In genomic region chr12:112839386-112839972, GRCh38 we compare ENCODE assay signal across 13 cellular contexts. TPM values are rescaled to one million over a fixed set of nuclear protein-coding genes. Genes with fewer than 3 reads are reported as not detected.
A peak's percentile ranks its signal among the peaks of the same experiment; 100 is the strongest.
DNase-seq lines count a peak whose midpoint lies in the region; ATAC-seq and TF ChIP-seq lines count a peak whose summit lies in the region.
"Had no signal": no experiment of that assay in that cellular context is flagged by ENCODE, and none has a peak within 500 bp of the region (broad histone marks: within the 10 kb centered on the region; RNA-seq: fewer than 3 reads in every experiment).

No MANE protein-coding gene starts in this region.

- no peak overlapping the region for H3K9ac ChIP-seq in MM.1S (ENCODE audit: low read length)

- ATAC-seq in T-helper 17 cell, result no peak
- ATAC-seq: activated CD4-positive, alpha-beta T cell treated with anti-CD3 and anti-CD28 coated beads for 36 hours; stimulated activated naive CD8-positive, alpha-beta T cell treated with anti-CD3 and anti-CD28 coated beads, Interleukin-15, Interleukin-2, amounts not matched to agents 100 U/mL and 50 U/mL, for 24 hours had no signal

- peaks cover 2% of the 10 kb centered on the region for H3K36me3 Mint-ChIP-seq in T-helper 17 cell (ENCODE audit: low read depth)
- H3K36me3 Mint-ChIP-seq in activated naive CD4-positive, alpha-beta T cell treated with anti-CD3 and anti-CD28 coated beads, Interleukin-2, amount 10 ng/mL, durations not matched to agents 7 days and 5 days, result no peaks in the 10 kb centered on the region
- H3K36me3 Mint-ChIP-seq: immature natural killer cell had no signal

- H3F3A ChIP-seq in MM.1S (ENCODE audit: insufficient read depth, low read length), result no peaks in the 10 kb centered on the region

- H3K9me2 ChIP-seq in MM.1S (replicated peaks; ENCODE audit: insufficient read depth, low read length), result no peaks in the 10 kb centered on the region

- no peak for TF ChIP-seq CTCF in RWPE1 (conservative IDR thresholded peaks at IDR 0.05; ENCODE audit: low read depth)
- TF ChIP-seq CTCF in MM.1S (IDR thresholded peaks at IDR 0.05; ENCODE audit: low read length), result no peak

- H3K27me3 ChIP-seq in MM.1S (replicated peaks; ENCODE audit: insufficient read depth, low read length), result no peaks in the 10 kb centered on the region

- H3K27ac ChIP-seq in RWPE1 (no peak overlapping the region; the same call in 1 of the 2 replicates), epithelial cell of prostate (peak overlapping the region; percentile 97), MM.1S (ENCODE audit: low read length) (no peak overlapping the region)

- POLR2A ChIA-PET in RWPE1 (lab: Yijun Ruan, JAX; ENCODE audit: low non-redundant PET), result no interaction called here

- DNase-seq in HCEC 1CT (peak; percentile 74), RWPE1 (ENCODE audit: low spot score) (peak; percentile 62), epithelial cell of prostate (ENCODE audit: low read depth, low spot score) (peak; percentile 93), renal cortical epithelial cell (ENCODE audit: low read depth) (peak; percentile 100), amygdala (lab: John Stamatoyannopoulos, UW) (no peak), MM.1S (no peak), T-helper 17 cell (no peak)
- no peak for DNase-seq in activated naive CD4-positive, alpha-beta T cell treated with anti-CD3 and anti-CD28 coated beads, Interleukin-2, amount 10 ng/mL, durations not matched to agents 7 days and 5 days
- DNase-seq: activated CD4-positive, alpha-beta T cell treated with anti-CD3 and anti-CD28 coated beads for 36 hours; immature natural killer cell; NCI-H1436 treated with DMSO at 0.1 percent for 48 hours; stimulated activated CD4-positive, alpha-beta T cell treated with anti-CD3 and anti-CD28 coated beads, Interleukin-1b, Interleukin-23, amount 100 ng/mL, for 48 hours; stimulated activated naive CD8-positive, alpha-beta T cell treated with anti-CD3 and anti-CD28 coated beads, Interleukin-15, Interleukin-2, amounts not matched to agents 100 U/mL and 50 U/mL, for 24 hours had no signal

- CTCF ChIA-PET in RWPE1 (lab: Yijun Ruan, JAX), result no interaction called here
- CTCF ChIA-PET in activated naive CD4-positive, alpha-beta T cell treated with anti-CD3 and anti-CD28 coated beads, Interleukin-2, amount 10 ng/mL, durations not matched to agents 7 days and 5 days (lab: Charles Lee), result no interaction called here

- H3K36me3 ChIP-seq in MM.1S (replicated peaks; ENCODE audit: insufficient read depth, low read length), result no peaks in the 10 kb centered on the region

- no peaks in the 10 kb centered on the region for H3K9me3 Mint-ChIP-seq in activated naive CD4-positive, alpha-beta T cell treated with anti-CD3 and anti-CD28 coated beads, Interleukin-2, amount 10 ng/mL, durations not matched to agents 7 days and 5 days
- H3K9me3 Mint-ChIP-seq: immature natural killer cell had no signal

- H3K4me2 ChIP-seq in MM.1S (ENCODE audit: low read depth, low read length), result no peak overlapping the region

- H3K27ac Mint-ChIP-seq in T-helper 17 cell, result no peak overlapping the region
- no peak overlapping the region for H3K27ac Mint-ChIP-seq in activated naive CD4-positive, alpha-beta T cell treated with anti-CD3 and anti-CD28 coated beads, Interleukin-2, amount 10 ng/mL, durations not matched to agents 7 days and 5 days
- H3K27ac Mint-ChIP-seq: activated CD4-positive, alpha-beta T cell treated with anti-CD3 and anti-CD28 coated beads for 36 hours; immature natural killer cell had no signal

- no peaks in the 10 kb centered on the region for H3K4me1 ChIP-seq in MM.1S (ENCODE audit: low read length)

- H4K20me1 ChIP-seq in MM.1S (ENCODE audit: insufficient read depth, low read length), result no peaks in the 10 kb centered on the region

- no peak overlapping the region for H3K4me3 ChIP-seq in MM.1S (ENCODE audit: low read length)

- H3K9me3 ChIP-seq in MM.1S (replicated peaks; ENCODE audit: insufficient read depth, low read length), result no peaks in the 10 kb centered on the region
- no peaks in the 10 kb centered on the region for H3K9me3 ChIP-seq in T-helper 17 cell (ENCODE audit: control insufficient read depth, low read length, poor library complexity, severe bottlenecking)

- H3K27me3 Mint-ChIP-seq in T-helper 17 cell, result peaks cover 54% of the 10 kb centered on the region
- peaks cover 8% of the 10 kb centered on the region for H3K27me3 Mint-ChIP-seq in activated naive CD4-positive, alpha-beta T cell treated with anti-CD3 and anti-CD28 coated beads, Interleukin-2, amount 10 ng/mL, durations not matched to agents 7 days and 5 days

- H3K4me1 Mint-ChIP-seq in T-helper 17 cell, result no peaks in the 10 kb centered on the region
- no peaks in the 10 kb centered on the region for H3K4me1 Mint-ChIP-seq in activated naive CD4-positive, alpha-beta T cell treated with anti-CD3 and anti-CD28 coated beads, Interleukin-2, amount 10 ng/mL, durations not matched to agents 7 days and 5 days
- H3K4me1 Mint-ChIP-seq: activated CD4-positive, alpha-beta T cell treated with anti-CD3 and anti-CD28 coated beads for 36 hours; immature natural killer cell had no signal

- H2AFZ ChIP-seq in MM.1S (ENCODE audit: low read length), result no peak overlapping the region

- H3K4me3 Mint-ChIP-seq in T-helper 17 cell, result no peak overlapping the region
- H3K4me3 Mint-ChIP-seq in activated naive CD4-positive, alpha-beta T cell treated with anti-CD3 and anti-CD28 coated beads, Interleukin-2, amount 10 ng/mL, durations not matched to agents 7 days and 5 days, result no peak overlapping the region
- H3K4me3 Mint-ChIP-seq: activated CD4-positive, alpha-beta T cell treated with anti-CD3 and anti-CD28 coated beads for 36 hours; immature natural killer cell had no signal

- H3K79me2 ChIP-seq in MM.1S (ENCODE audit: low read length), result no peaks in the 10 kb centered on the region

RNA-seq across cellular contexts. Expression of gene RPH3A, which starts 47.9 kb away (rescaled TPM):
- total RNA-seq in renal cortical epithelial cell, result not detected in 2 replicates
- under 1 TPM; 0.27 to 0.86 TPM for total RNA-seq in T-helper 17 cell
- total RNA-seq: activated CD4-positive, alpha-beta T cell treated with anti-CD3 and anti-CD28 coated beads for 36 hours had no signal

Comparison
In these comparisons a context has a peak if more than half of its experiments do, and no peak if none do; other contexts are left out.
1. DNase-seq: peak in HCEC 1CT (single experiment), RWPE1 (single experiment), epithelial cell of prostate (single experiment) and renal cortical epithelial cell (single experiment); none in amygdala (0 of 56), MM.1S (single experiment), T-helper 17 cell (0 of 3) and activated naive CD4-positive, alpha-beta T cell treated with anti-CD3 and anti-CD28 coated beads, Interleukin-2, amount 10 ng/mL, durations not matched to agents 7 days and 5 days (single experiment).